Comparison of ENCODE assay signal across 24 cellular contexts in the genomic region with DNA sequence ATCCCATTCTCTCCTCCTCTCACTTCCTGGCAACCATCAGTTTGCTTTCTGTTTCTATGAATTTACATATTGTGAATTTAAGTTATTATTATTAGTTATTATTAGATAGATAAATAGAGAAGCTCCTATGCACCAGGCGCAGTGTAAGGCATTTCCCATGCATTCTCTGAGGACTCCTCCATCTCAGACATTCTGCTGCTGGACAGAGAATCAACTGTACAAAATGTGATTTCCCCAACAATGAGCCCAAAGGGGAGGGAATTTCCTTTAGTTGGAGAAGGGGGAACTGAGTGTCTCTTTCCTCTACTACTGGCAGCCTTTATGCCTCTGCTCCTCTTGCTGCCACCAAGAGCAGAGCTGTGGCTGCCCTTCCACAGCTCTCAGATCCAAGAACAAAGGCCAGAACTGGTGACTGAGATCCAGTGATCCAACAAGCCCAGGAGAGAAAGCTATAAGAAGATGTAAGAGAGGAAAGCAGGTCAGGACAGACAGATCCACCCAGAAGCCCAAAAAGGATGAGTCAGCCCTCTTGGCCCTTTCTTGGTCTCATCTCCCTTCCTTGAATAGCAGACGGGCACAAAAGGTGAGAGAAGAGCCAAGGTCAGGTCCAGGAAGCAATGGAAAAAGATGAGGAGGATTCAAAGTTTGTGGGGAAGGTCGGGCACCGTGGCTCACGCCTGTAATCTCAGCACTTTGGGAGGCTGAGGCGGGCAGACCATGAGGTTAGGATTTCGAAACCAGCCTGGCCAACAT. TPM values are rescaled to one million over a fixed set of nuclear protein-coding genes. Genes with fewer than 3 reads are reported as not detected.
"Had no signal": no experiment of that assay in that cellular context is flagged by ENCODE, and none has a peak within 500 bp of the region (broad histone marks: within the 10 kb centered on the region; RNA-seq: fewer than 3 reads in every experiment).

No MANE protein-coding gene starts in this region.

- H3K4me1 ChIP-seq: tibial artery had no signal

- H3K4me3 ChIP-seq: lung, tibial artery had no signal

- H3K27me3 ChIP-seq: brain microvascular endothelial cell had no signal

- H3K9me3 ChIP-seq: tibial artery had no signal

- H3K36me3 ChIP-seq: brain microvascular endothelial cell, tibial artery had no signal

- H3K27ac ChIP-seq: brain microvascular endothelial cell, tibial artery had no signal

- DNase-seq: activated CD4-positive, alpha-beta memory T cell treated with anti-CD3 and anti-CD28 coated beads, Interleukin-2, amount 10 ng/mL, durations not matched to agents 7 days and 5 days; activated CD8-positive, alpha-beta memory T cell treated with anti-CD3 and anti-CD28 coated beads, Interleukin-2, amount 10 ng/mL, durations not matched to agents 7 days and 5 days; activated naive CD4-positive, alpha-beta T cell treated with Interleukin-2 at 50 U/mL for 16 hours; activated naive CD8-positive, alpha-beta T cell treated with anti-CD3 and anti-CD28 coated beads, Interleukin-2, amount 50 U/mL, for 24 hours; anterior cingulate cortex; brain microvascular endothelial cell; cortex of kidney; foreskin melanocyte; glutamatergic neuron; hippocampal formation; islet precursor cell; midbrain; nucleus accumbens; stimulated activated CD4-positive, alpha-beta T cell treated with anti-CD3 and anti-CD28 coated beads, Interleukin-4, amount 100 ng/mL, for 24 hours; tibial artery had no signal

- FAIRE-seq: endometrium, TTC549, urothelium cell line had no signal

RNA-seq across cellular contexts. Expression of gene IVL, which starts 3.5 kb away (rescaled TPM):
- total RNA-seq: activated CD4-positive, alpha-beta memory T cell treated with anti-CD3 and anti-CD28 coated beads, Interleukin-2, amount 10 ng/mL, durations not matched to agents 7 days and 5 days; activated CD8-positive, alpha-beta memory T cell treated with anti-CD3 and anti-CD28 coated beads, Interleukin-2, amount 10 ng/mL, durations not matched to agents 7 days and 5 days; activated T-helper 2 cell treated with anti-CD3 and anti-CD28 coated beads, Interferon-gamma antibody, Interleukin-2, Interleukin-4, amounts not matched to agents 10 μg/mL and 5 μg/mL and 100 μg/mL, durations not matched to agents 14 hours and 24 hours and 36 hours; fibroblast of lung; left lobe of liver; sciatic nerve; T-helper 2 cell treated with Interferon-gamma antibody and Interleukin-4, amounts not matched to agents 100 ng/mL and 5 ng/mL, for 36 hours had no signal

RNA-seq across cellular contexts. Expression of gene SMCP, which starts 26.7 kb away (rescaled TPM):
- total RNA-seq: activated CD4-positive, alpha-beta memory T cell treated with anti-CD3 and anti-CD28 coated beads, Interleukin-2, amount 10 ng/mL, durations not matched to agents 7 days and 5 days; activated CD8-positive, alpha-beta memory T cell treated with anti-CD3 and anti-CD28 coated beads, Interleukin-2, amount 10 ng/mL, durations not matched to agents 7 days and 5 days; activated T-helper 2 cell treated with anti-CD3 and anti-CD28 coated beads, Interferon-gamma antibody, Interleukin-2, Interleukin-4, amounts not matched to agents 10 μg/mL and 5 μg/mL and 100 μg/mL, durations not matched to agents 14 hours and 24 hours and 36 hours; left lobe of liver; lung; sciatic nerve; T-helper 2 cell treated with Interferon-gamma antibody and Interleukin-4, amounts not matched to agents 100 ng/mL and 5 ng/mL, for 36 hours had no signal
- polyA plus RNA-seq: lung had no signal

RNA-seq across cellular contexts. Expression of gene SPRR5, which starts 42.1 kb away (rescaled TPM):
- total RNA-seq: activated CD4-positive, alpha-beta memory T cell treated with anti-CD3 and anti-CD28 coated beads, Interleukin-2, amount 10 ng/mL, durations not matched to agents 7 days and 5 days; activated CD8-positive, alpha-beta memory T cell treated with anti-CD3 and anti-CD28 coated beads, Interleukin-2, amount 10 ng/mL, durations not matched to agents 7 days and 5 days; activated T-helper 2 cell treated with anti-CD3 and anti-CD28 coated beads, Interferon-gamma antibody, Interleukin-2, Interleukin-4, amounts not matched to agents 10 μg/mL and 5 μg/mL and 100 μg/mL, durations not matched to agents 14 hours and 24 hours and 36 hours; fibroblast of lung; left lobe of liver; lung; sciatic nerve; T-helper 2 cell treated with Interferon-gamma antibody and Interleukin-4, amounts not matched to agents 100 ng/mL and 5 ng/mL, for 36 hours had no signal
- polyA plus RNA-seq: fibroblast of lung had no signal

RNA-seq across cellular contexts. Expression of gene LCE7A, which starts 45.1 kb away (rescaled TPM):
- total RNA-seq: activated CD4-positive, alpha-beta memory T cell treated with anti-CD3 and anti-CD28 coated beads, Interleukin-2, amount 10 ng/mL, durations not matched to agents 7 days and 5 days; activated CD8-positive, alpha-beta memory T cell treated with anti-CD3 and anti-CD28 coated beads, Interleukin-2, amount 10 ng/mL, durations not matched to agents 7 days and 5 days; activated T-helper 2 cell treated with anti-CD3 and anti-CD28 coated beads, Interferon-gamma antibody, Interleukin-2, Interleukin-4, amounts not matched to agents 10 μg/mL and 5 μg/mL and 100 μg/mL, durations not matched to agents 14 hours and 24 hours and 36 hours; fibroblast of lung; left lobe of liver; lung; sciatic nerve; T-helper 2 cell treated with Interferon-gamma antibody and Interleukin-4, amounts not matched to agents 100 ng/mL and 5 ng/mL, for 36 hours had no signal
- polyA plus RNA-seq: fibroblast of lung, lung had no signal
